21 cellular contexts compared by ENCODE assay signal in the genomic region with DNA sequence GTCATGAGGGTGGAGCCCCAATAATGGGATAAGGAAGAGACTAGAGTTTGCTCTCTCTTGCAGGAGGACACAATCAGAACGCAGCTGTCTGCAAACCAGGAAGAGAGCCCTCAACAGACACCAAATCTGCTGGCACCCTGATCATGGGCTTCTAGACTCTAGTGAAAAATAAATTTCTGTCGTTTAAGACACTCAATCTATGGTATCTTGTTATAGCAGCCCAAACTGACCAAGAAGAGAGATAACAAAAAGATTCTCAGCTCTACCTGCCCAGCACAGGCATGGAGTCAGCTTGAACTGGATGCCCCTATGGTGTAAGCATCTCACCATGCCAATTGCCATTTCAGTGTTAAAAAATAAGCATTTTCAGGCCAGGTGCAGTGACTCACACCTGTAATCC.
DNase-seq lines count a peak whose midpoint lies in the region; ATAC-seq, FAIRE-seq and TF ChIP-seq lines count a peak whose summit lies in the region.
"Had no signal": no experiment of that assay in that cellular context is flagged by ENCODE, and none has a peak within 500 bp of the region (broad histone marks: within the 10 kb centered on the region; RNA-seq: fewer than 3 reads in every experiment).

No MANE protein-coding gene starts in this region.

- intact Hi-C loops in dorsolateral prefrontal cortex (cut with DNase I), result loop anchor here in 1 of 2 donors (2.0 kb wide), 1 partner anchor 38 kb away; no protein-coding TSS in a partner anchor
- intact Hi-C loops in esophagus muscularis mucosa (cut with DNase I), result no loop called here

- TF ChIP-seq CTCF in GM23338 (conservative IDR thresholded peaks at IDR 0.05; ENCODE audit: low read depth in 2 of 2) (no peak), dorsolateral prefrontal cortex (IDR thresholded peaks at IDR 0.05 in 54 of 56, conservative IDR thresholded peaks at IDR 0.05 in 2 of 56; ENCODE audit: low read depth in 1 of 56, partially characterized antibody in 56 of 56) (no peak), esophagus muscularis mucosa (IDR thresholded peaks at IDR 0.05) (no peak)

- H3K27me3 Mint-ChIP-seq in GM23338 (ENCODE audit: insufficient read depth, low read depth, poor library complexity), result peaks cover 2% of the 10 kb centered on the region
- H3K27me3 Mint-ChIP-seq: CD4-positive, alpha-beta memory T cell had no signal

- H3K9me2 ChIP-seq in GM23338 (ENCODE audit: insufficient read depth), result peaks cover 4% of the 10 kb centered on the region; the same call in 1 of the 2 replicates

- no peak for TF ChIP-seq EP300 in esophagus muscularis mucosa (IDR thresholded peaks at IDR 0.05)

- H2BK120ac ChIP-seq in neuronal stem cell (ENCODE audit: low read depth, low read length), result no peak overlapping the region

- H3K4me1 ChIP-seq in GM23338 (ENCODE audit: insufficient read depth), result no peaks in the 10 kb centered on the region
- peaks cover 2% of the 10 kb centered on the region in 2 donors for H3K4me1 ChIP-seq in neuronal stem cell (ENCODE audit: control insufficient read depth in 2 of 2, insufficient read depth in 1 of 2, low read depth in 1 of 2, low read length in 2 of 2)
- H3K4me1 ChIP-seq in small intestine (ENCODE audit: control insufficient read depth in 2 of 2, insufficient read depth in 1 of 2, low read depth in 1 of 2, low read length in 1 of 2), result no peaks in the 10 kb centered on the region
- peaks cover under 1 to 5% (median 3%) of the 10 kb centered on the region in 4 donors for H3K4me1 ChIP-seq in esophagus muscularis mucosa
- H3K4me1 ChIP-seq: A549 had no signal

- no peak for TF ChIP-seq POLR2A in esophagus muscularis mucosa (IDR thresholded peaks at IDR 0.05; ENCODE audit: low read depth)

- no peaks in the 10 kb centered on the region for H3K79me2 ChIP-seq in GM23338 (replicated peaks; ENCODE audit: insufficient read depth)

- H3K27me3 ChIP-seq in GM23338 (ENCODE audit: insufficient read depth) (no peaks in the 10 kb centered on the region), dorsolateral prefrontal cortex (no peaks in the 10 kb centered on the region), neuronal stem cell (ENCODE audit: control insufficient read depth in 3 of 3, insufficient read depth in 3 of 3, low read depth in 1 of 3, low read length in 3 of 3) (peaks cover 0 to 2% (median 0%) of the 10 kb centered on the region in 3 experiments), small intestine (ENCODE audit: control insufficient read depth in 2 of 2, insufficient read depth in 2 of 2, low read length in 2 of 2) (no peaks in the 10 kb centered on the region), esophagus muscularis mucosa (no peaks in the 10 kb centered on the region)

- FAIRE-seq in small intestine (lab: Jason Lieb, UNC), result no peak
- FAIRE-seq: A549, GM12891, GM18507, H54 had no signal

- H3K9me3 ChIP-seq in neuronal stem cell (replicated peaks in 1 of 2; ENCODE audit: control insufficient read depth in 2 of 2, insufficient read depth in 1 of 2, low read depth in 1 of 2, low read length in 2 of 2), result no peaks in the 10 kb centered on the region
- no peaks in the 10 kb centered on the region for H3K9me3 ChIP-seq in small intestine (ENCODE audit: control insufficient read depth, low read depth)
- no peaks in the 10 kb centered on the region for H3K9me3 ChIP-seq in esophagus muscularis mucosa
- H3K9me3 ChIP-seq: A549, HAP-1 had no signal

- H3K18ac ChIP-seq in neuronal stem cell (ENCODE audit: low read length), result no peak overlapping the region

- H3K36me3 ChIP-seq in GM23338 (ENCODE audit: insufficient read depth), result no peaks in the 10 kb centered on the region
- no peaks in the 10 kb centered on the region for H3K36me3 ChIP-seq in neuronal stem cell (replicated peaks in 1 of 2; ENCODE audit: control insufficient read depth in 2 of 2, insufficient read depth in 2 of 2, low read length in 2 of 2)
- H3K36me3 ChIP-seq in small intestine (ENCODE audit: control insufficient read depth in 2 of 2, insufficient read depth in 2 of 2, low read length in 2 of 2), result no peaks in the 10 kb centered on the region
- H3K36me3 ChIP-seq in esophagus muscularis mucosa, result no peaks in the 10 kb centered on the region
- H3K36me3 ChIP-seq: HAP-1 had no signal

- no CpG with 5 or more reads among the region's 2 CpGs for whole genome bisulfite sequencing in neuronal stem cell (ENCODE audit: extremely low coverage in 2 of 2, insufficient read length in 2 of 2, insufficient replicate concordance in 1 of 2), 2 donors
- 7 to 39% (median 18%) methylated on average over 2 of the region's 2 CpGs for WGBS in small intestine, 3 donors
- 50% methylated on average over 2 of the region's 2 CpGs for WGBS in esophagus muscularis mucosa

- peaks cover 1% of the 10 kb centered on the region; the same call in 2 of the 3 replicates for H3K4me1 Mint-ChIP-seq in GM23338
- H3K4me1 Mint-ChIP-seq: CD4-positive, alpha-beta memory T cell had no signal

- no peaks in the 10 kb centered on the region for H3K79me1 ChIP-seq in neuronal stem cell (ENCODE audit: low read depth, low read length)

- no peaks in the 10 kb centered on the region for H4K20me1 ChIP-seq in GM23338 (replicated peaks; ENCODE audit: insufficient read depth)

- H3K36me3 Mint-ChIP-seq in GM23338 (ENCODE audit: low read depth), result no peaks in the 10 kb centered on the region
- H3K36me3 Mint-ChIP-seq: CD4-positive, alpha-beta memory T cell had no signal

- H2AFZ ChIP-seq in GM23338 (peak overlapping the region; percentile 56; the same call in 1 of the 2 replicates), neuronal stem cell (ENCODE audit: low read length) (peak overlapping the region; percentile 32)

- H3K4me3 Mint-ChIP-seq in GM23338, result no peak overlapping the region
- H3K4me3 Mint-ChIP-seq: CD4-positive, alpha-beta memory T cell; HFFc6 had no signal

- H3K4me2 ChIP-seq in GM23338, result no peak overlapping the region
- H3K4me2 ChIP-seq in neuronal stem cell (ENCODE audit: insufficient read depth, low read length, poor library complexity, severe bottlenecking), result no peak overlapping the region
- H3K4me2 ChIP-seq: A549 had no signal

- H3K4ac ChIP-seq in neuronal stem cell (ENCODE audit: low read length), result no peak overlapping the region

- H3K4me3 ChIP-seq in GM23338 (no peak overlapping the region), dorsolateral prefrontal cortex (no peak overlapping the region), neuronal stem cell (ENCODE audit: low read length in 2 of 2) (no peak overlapping the region), small intestine (ENCODE audit: low read depth in 1 of 2, low read length in 2 of 2) (no peak overlapping the region), esophagus muscularis mucosa (no peak overlapping the region)
- H3K4me3 ChIP-seq: A549, HAP-1 had no signal

- H2BK5ac ChIP-seq in neuronal stem cell (ENCODE audit: low read length), result no peak overlapping the region

- H4K8ac ChIP-seq in neuronal stem cell (ENCODE audit: low read depth, low read length), result no peak overlapping the region

- H2BK15ac ChIP-seq in neuronal stem cell (ENCODE audit: low read length), result no peak overlapping the region

- no peak overlapping the region for H3K14ac ChIP-seq in neuronal stem cell (ENCODE audit: low read length)

- no peaks in the 10 kb centered on the region for H3F3A ChIP-seq in GM23338 (replicated peaks; ENCODE audit: low read depth)

- H3K9ac ChIP-seq in neuronal stem cell (ENCODE audit: low read depth, low read length, poor library complexity), result no peak overlapping the region

- no peaks in the 10 kb centered on the region for H3K9me3 Mint-ChIP-seq in GM23338

- ATAC-seq in GM23338, result no peak

- no peak overlapping the region for H2AK5ac ChIP-seq in neuronal stem cell (ENCODE audit: low read depth, low read length)

- H3K27ac Mint-ChIP-seq in GM23338, result no peak overlapping the region
- H3K27ac Mint-ChIP-seq: CD4-positive, alpha-beta memory T cell; HFFc6 had no signal

- H4K91ac ChIP-seq in neuronal stem cell (ENCODE audit: low read depth, low read length, poor library complexity), result no peak overlapping the region

- DNase-seq in GM23338 (ENCODE audit: low spot score) (no peak), dorsolateral prefrontal cortex (no peak), neuronal stem cell (ENCODE audit: low spot score) (no peak), small intestine (peak; percentile 56), esophagus muscularis mucosa (ENCODE audit: extremely low spot score) (no peak), NOMO-1 treated with dmso at 0.1 percent for 144 hours (lab: John Stamatoyannopoulos, UW; ENCODE audit: unreplicated experiment) (no peak), EL (no peak)
- DNase-seq: 8988T; ACHN; CD4-positive, alpha-beta memory T cell; COR-L47; DMS153; DND-41; GDM1; GOT3; HFFc6 had no signal

- H2BK12ac ChIP-seq in neuronal stem cell (ENCODE audit: low read length), result no peak overlapping the region

- H3K27ac ChIP-seq in GM23338 (ENCODE audit: low read depth) (no peak overlapping the region), dorsolateral prefrontal cortex (peak overlapping the region in 32 of 59 donors; percentile 0 to 80 (median 50)), neuronal stem cell (replicated peaks; ENCODE audit: low read length) (no peak overlapping the region), small intestine (ENCODE audit: low read depth in 1 of 2, low read length in 1 of 2) (no peak overlapping the region), esophagus muscularis mucosa (replicated peaks in 1 of 4) (no peak overlapping the region)
- H3K27ac ChIP-seq: A549 had no signal

- H3K23ac ChIP-seq in neuronal stem cell (ENCODE audit: low read depth, low read length, poor library complexity), result no peak overlapping the region

TF ChIP-seq in GM23338, 12 proteins besides CTCF, POLR2A, EP300 and RAD21 (continues in another document):
- TF ChIP-seq CREB1 (CRISPR knock-in tag; IDR thresholded peaks at IDR 0.05; ENCODE audit: low read depth), result no peak
- TF ChIP-seq EZH2phosphoT487 (IDR thresholded peaks at IDR 0.05; ENCODE audit: unreplicated experiment), result no peak
- no peak for TF ChIP-seq STAT1 (IDR thresholded peaks at IDR 0.05; ENCODE audit: unreplicated experiment)
- no peak for TF ChIP-seq ZNF331 (CRISPR knock-in tag; IDR thresholded peaks at IDR 0.05; ENCODE audit: low read depth)
- TF ChIP-seq POLR2AphosphoS5 (IDR thresholded peaks at IDR 0.05; ENCODE audit: low read depth), result no peak
- TF ChIP-seq JUNB (IDR thresholded peaks at IDR 0.05; ENCODE audit: unreplicated experiment), result no peak
- no peak for TF ChIP-seq EZH2 (IDR thresholded peaks at IDR 0.05; ENCODE audit: low read depth, unreplicated experiment)
- TF ChIP-seq, protein P1, sequence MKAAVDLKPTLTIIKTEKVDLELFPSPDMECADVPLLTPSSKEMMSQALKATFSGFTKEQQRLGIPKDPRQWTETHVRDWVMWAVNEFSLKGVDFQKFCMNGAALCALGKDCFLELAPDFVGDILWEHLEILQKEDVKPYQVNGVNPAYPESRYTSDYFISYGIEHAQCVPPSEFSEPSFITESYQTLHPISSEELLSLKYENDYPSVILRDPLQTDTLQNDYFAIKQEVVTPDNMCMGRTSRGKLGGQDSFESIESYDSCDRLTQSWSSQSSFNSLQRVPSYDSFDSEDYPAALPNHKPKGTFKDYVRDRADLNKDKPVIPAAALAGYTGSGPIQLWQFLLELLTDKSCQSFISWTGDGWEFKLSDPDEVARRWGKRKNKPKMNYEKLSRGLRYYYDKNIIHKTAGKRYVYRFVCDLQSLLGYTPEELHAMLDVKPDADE (IDR thresholded peaks at IDR 0.05), result no peak
- TF ChIP-seq ZNF114 (CRISPR knock-in tag; IDR thresholded peaks at IDR 0.05), result no peak

Comparison
In these comparisons a context has a peak if more than half of its experiments do, and no peak if none do; other contexts are left out.
1. H3K27ac ChIP-seq: peak in dorsolateral prefrontal cortex (32 of 59); none in GM23338 (single experiment), neuronal stem cell (single experiment), small intestine (0 of 2) and esophagus muscularis mucosa (0 of 4).